Comparison of ENCODE assay signal across 18 cellular contexts in the genomic region with DNA sequence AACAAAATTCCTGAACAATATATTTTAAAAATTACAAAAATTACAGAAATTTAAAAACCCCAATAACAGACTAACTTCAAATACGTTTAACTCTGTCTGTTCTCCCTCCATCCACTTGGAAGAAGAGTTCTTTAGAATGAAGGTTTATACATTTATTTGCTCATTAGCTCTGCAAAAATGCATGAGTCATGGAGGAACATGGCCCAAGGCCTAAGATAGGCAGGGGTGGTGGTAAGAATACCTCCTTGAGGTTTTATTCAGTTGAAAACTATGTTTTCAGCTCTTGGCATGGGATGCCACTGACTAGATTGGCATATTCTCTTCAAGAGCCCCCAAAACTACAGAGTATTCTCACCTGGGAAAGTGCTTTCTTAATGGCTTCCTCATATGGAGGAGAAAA. TPM values are rescaled to one million over a fixed set of nuclear protein-coding genes. Genes with fewer than 3 reads are reported as not detected.
DNase-seq lines count a peak whose midpoint lies in the region; ATAC-seq, FAIRE-seq and TF ChIP-seq lines count a peak whose summit lies in the region.
"Had no signal": no experiment of that assay in that cellular context is flagged by ENCODE, and none has a peak within 500 bp of the region (broad histone marks: within the 10 kb centered on the region; RNA-seq: fewer than 3 reads in every experiment).

No MANE protein-coding gene starts in this region.

- 66 to 86% methylated on average over 1 of the region's 1 CpG for WGBS in pancreas, 2 donors
- WGBS in prostate gland: 81% methylated on average over 1 of the region's 1 CpG

- ATAC-seq in pancreas (no peak), HG03457 (IDR thresholded peaks at IDR 0.05; ENCODE audit: unreplicated experiment) (no peak)
- ATAC-seq: activated CD8-positive, alpha-beta T cell treated with anti-CD3 and anti-CD28 coated beads for 36 hours; stimulated activated memory B cell treated with anti-CD40 and anti-IgM and Interleukin-4, amounts not matched to agents 10 μg/mL and 1 μg/mL and 100 μg/mL, for 72 hours had no signal

- CTCF ChIA-PET in AG04449 (lab: Yijun Ruan, JAX): interaction anchor here (1.0 to 2.3 kb wide), 3 partner anchors 133 to 198 kb away, joined by 4 to 20 read pairs (median 5); a partner anchor contains a TSS
- CTCF ChIA-PET in activated CD4-positive, alpha-beta memory T cell treated with anti-CD3 and anti-CD28 coated beads, Interleukin-2, amount 10 ng/mL, durations not matched to agents 7 days and 5 days (lab: Charles Lee): interaction anchor here (1.3 kb wide), 1 partner anchor 9 kb away, joined by 3 read pairs; a partner anchor contains a TSS

- H3K27me3 ChIP-seq in adipocyte (replicated peaks; ENCODE audit: control insufficient read depth, insufficient read depth, low read length) (no peaks in the 10 kb centered on the region), pancreas (no peaks in the 10 kb centered on the region), prostate gland (replicated peaks; ENCODE audit: insufficient read depth) (no peaks in the 10 kb centered on the region)

- H3K36me3 Mint-ChIP-seq in activated CD4-positive, alpha-beta memory T cell treated with anti-CD3 and anti-CD28 coated beads, Interleukin-2, amount 10 ng/mL, durations not matched to agents 7 days and 5 days (ENCODE audit: low read depth): peaks cover 35% of the 10 kb centered on the region

- no peak overlapping the region for H3K27ac ChIP-seq in pancreas
- H3K27ac ChIP-seq in prostate gland: no peak overlapping the region

- no peaks in the 10 kb centered on the region for H3K9me3 Mint-ChIP-seq in activated CD4-positive, alpha-beta memory T cell treated with anti-CD3 and anti-CD28 coated beads, Interleukin-2, amount 10 ng/mL, durations not matched to agents 7 days and 5 days
- H3K9me3 Mint-ChIP-seq: activated CD8-positive, alpha-beta T cell treated with anti-CD3 and anti-CD28 coated beads for 36 hours; stimulated activated memory B cell treated with anti-CD40 and anti-IgM and Interleukin-4, amounts not matched to agents 10 μg/mL and 1 μg/mL and 100 μg/mL, for 72 hours had no signal

- TF ChIP-seq POLR2A in prostate gland (IDR thresholded peaks at IDR 0.05): no peak

- FAIRE-seq in pancreas (lab: Jason Lieb, UNC): no peak
- FAIRE-seq: small intestine, TTC549 had no signal

- TF ChIP-seq CTCF in AG04449 (IDR thresholded peaks at IDR 0.05; ENCODE audit: insufficient read depth, low read length, missing control alignments) (no peak), fibroblast of the aortic adventitia (IDR thresholded peaks at IDR 0.05; ENCODE audit: insufficient read depth, low read length) (no peak), pancreas (IDR thresholded peaks at IDR 0.05) (no peak), prostate gland (IDR thresholded peaks at IDR 0.05) (no peak)

- POLR2A ChIA-PET in AG04449 (lab: Yijun Ruan, JAX): interaction anchor here (1.1 kb wide), 1 partner anchor 9 kb away, joined by 5 read pairs; a partner anchor contains a TSS
- POLR2A ChIA-PET in activated CD4-positive, alpha-beta memory T cell treated with anti-CD3 and anti-CD28 coated beads, Interleukin-2, amount 10 ng/mL, durations not matched to agents 7 days and 5 days (lab: Charles Lee): no interaction called here

- H3K4me3 ChIP-seq in AG04449 (ENCODE audit: low read depth, low read length): no peak overlapping the region
- no peak overlapping the region for H3K4me3 ChIP-seq in adipocyte (ENCODE audit: low read length)
- H3K4me3 ChIP-seq in fibroblast of the aortic adventitia (ENCODE audit: low read depth, low read length): no peak overlapping the region
- no peak overlapping the region for H3K4me3 ChIP-seq in pancreas
- H3K4me3 ChIP-seq in prostate gland: no peak overlapping the region

- no peaks in the 10 kb centered on the region for H3K27me3 Mint-ChIP-seq in activated CD4-positive, alpha-beta memory T cell treated with anti-CD3 and anti-CD28 coated beads, Interleukin-2, amount 10 ng/mL, durations not matched to agents 7 days and 5 days
- H3K27me3 Mint-ChIP-seq: activated CD8-positive, alpha-beta T cell treated with anti-CD3 and anti-CD28 coated beads for 36 hours; stimulated activated memory B cell treated with anti-CD40 and anti-IgM and Interleukin-4, amounts not matched to agents 10 μg/mL and 1 μg/mL and 100 μg/mL, for 72 hours had no signal

- no peak overlapping the region for H3K4me3 Mint-ChIP-seq in activated CD4-positive, alpha-beta memory T cell treated with anti-CD3 and anti-CD28 coated beads, Interleukin-2, amount 10 ng/mL, durations not matched to agents 7 days and 5 days
- H3K4me3 Mint-ChIP-seq: activated CD8-positive, alpha-beta T cell treated with anti-CD3 and anti-CD28 coated beads for 36 hours; stimulated activated memory B cell treated with anti-CD40 and anti-IgM and Interleukin-4, amounts not matched to agents 10 μg/mL and 1 μg/mL and 100 μg/mL, for 72 hours had no signal

- DNase-seq in AG04449 (ENCODE audit: low read depth, low spot score) (peak; percentile 41), HK-2 (ENCODE audit: unreplicated experiment) (peak; percentile 14), adipocyte (ENCODE audit: low read depth) (peak; percentile 74), fibroblast of the aortic adventitia (ENCODE audit: low read depth) (peak; percentile 59), pancreas (no peak), prostate gland (ENCODE audit: low spot score) (no peak)
- no peak for DNase-seq in activated CD4-positive, alpha-beta memory T cell treated with anti-CD3 and anti-CD28 coated beads, Interleukin-2, amount 10 ng/mL, durations not matched to agents 7 days and 5 days
- DNase-seq: activated CD8-positive, alpha-beta T cell treated with anti-CD3 and anti-CD28 coated beads for 36 hours; amygdala; dermis blood vessel endothelial cell; midbrain; NCI-H1105 treated with DMSO at 0.1 percent for 48 hours; nucleus accumbens; small intestine; trophoblast cell had no signal

- H3K4me1 ChIP-seq in adipocyte (ENCODE audit: control insufficient read depth, insufficient read depth, low read length): peaks cover 8% of the 10 kb centered on the region
- H3K4me1 ChIP-seq in pancreas: no peaks in the 10 kb centered on the region
- no peaks in the 10 kb centered on the region for H3K4me1 ChIP-seq in prostate gland (replicated peaks)

- H3K9me3 ChIP-seq in adipocyte (ENCODE audit: control insufficient read depth, low read length) (no peaks in the 10 kb centered on the region), pancreas (no peaks in the 10 kb centered on the region), prostate gland (no peaks in the 10 kb centered on the region)

- no peaks in the 10 kb centered on the region for H3K4me1 Mint-ChIP-seq in activated CD4-positive, alpha-beta memory T cell treated with anti-CD3 and anti-CD28 coated beads, Interleukin-2, amount 10 ng/mL, durations not matched to agents 7 days and 5 days

- H3K27ac Mint-ChIP-seq in activated CD4-positive, alpha-beta memory T cell treated with anti-CD3 and anti-CD28 coated beads, Interleukin-2, amount 10 ng/mL, durations not matched to agents 7 days and 5 days: no peak overlapping the region
- H3K27ac Mint-ChIP-seq: activated CD8-positive, alpha-beta T cell treated with anti-CD3 and anti-CD28 coated beads for 36 hours; stimulated activated memory B cell treated with anti-CD40 and anti-IgM and Interleukin-4, amounts not matched to agents 10 μg/mL and 1 μg/mL and 100 μg/mL, for 72 hours had no signal

- H3K36me3 ChIP-seq in adipocyte (ENCODE audit: control insufficient read depth, insufficient read depth, low read length, severe bottlenecking) (peaks cover 57% of the 10 kb centered on the region), pancreas (peaks cover 0 to 3% (median 0%) of the 10 kb centered on the region in 3 donors), prostate gland (no peaks in the 10 kb centered on the region)

- H3K9ac ChIP-seq in adipocyte (ENCODE audit: low read length): peak overlapping the region; percentile 9

- intact Hi-C loops in pancreas (cut with DNase I): loop anchor here in 2 of 3 donors (10.0 kb wide), 2 partner anchors 134 to 144 kb away; no protein-coding TSS in a partner anchor
- intact Hi-C loops in prostate gland (cut with DNase I): no loop called here

RNA-seq across cellular contexts. Expression of a gene that starts 8.8 kb away (rescaled TPM):
- total RNA-seq in fibroblast of the aortic adventitia (ENCODE audit: low replicate concordance) (0.81 TPM in 1 of 2 replicates, not detected in the other), pancreas (under 1 TPM in 5 of 6 donors, not detected in 1; 0.08 to 0.19 (median 0.14) TPM), prostate gland (under 1 TPM in 1 of 2 donors, not detected in 1; 0.23 TPM)
- polyA plus RNA-seq in pancreas: under 1 TPM; 0.23 to 0.94 TPM
- total RNA-seq in activated CD4-positive, alpha-beta memory T cell treated with anti-CD3 and anti-CD28 coated beads, Interleukin-2, amount 10 ng/mL, durations not matched to agents 7 days and 5 days: under 1 TPM; 0.28 to 0.30 TPM

RNA-seq across cellular contexts. Expression of a gene that starts 9.1 kb away (rescaled TPM):
- total RNA-seq in fibroblast of the aortic adventitia (ENCODE audit: low replicate concordance): 10.0 and 36.2 TPM in 2 replicates
- 10 to 100 TPM in 2 of 6 donors, 1 to 10 TPM in 4; 4.4 to 13.8 (median 7.2) TPM for total RNA-seq in pancreas
- polyA plus RNA-seq in pancreas: 10 to 100 TPM in 1 of 2 donors, 1 to 10 TPM in 1; 3.2 to 11.6 TPM
- 10 to 100 TPM; 17.1 to 44.0 TPM for total RNA-seq in prostate gland
- 10 to 100 TPM; 15.6 TPM for total RNA-seq in activated CD4-positive, alpha-beta memory T cell treated with anti-CD3 and anti-CD28 coated beads, Interleukin-2, amount 10 ng/mL, durations not matched to agents 7 days and 5 days

RNA-seq across cellular contexts. Expression of a gene that starts 22.1 kb away (rescaled TPM):
- total RNA-seq in fibroblast of the aortic adventitia (ENCODE audit: low replicate concordance) (21.7 and 22.3 TPM in 2 replicates), pancreas (1 to 10 TPM; 3.0 to 4.3 (median 3.6) TPM), prostate gland (10 to 100 TPM in 1 of 2 donors, 1 to 10 TPM in 1; 8.1 to 16.6 TPM)
- 1 to 10 TPM; 1.2 to 1.5 TPM for polyA plus RNA-seq in pancreas
- under 1 TPM; 0.10 to 0.48 TPM for total RNA-seq in activated CD4-positive, alpha-beta memory T cell treated with anti-CD3 and anti-CD28 coated beads, Interleukin-2, amount 10 ng/mL, durations not matched to agents 7 days and 5 days

Comparison
In these comparisons a context has a peak if more than half of its experiments do, and no peak if none do; other contexts are left out.
1. DNase-seq: peak in AG04449 (single experiment), HK-2 (single experiment), adipocyte (single experiment) and fibroblast of the aortic adventitia (single experiment); none in pancreas (0 of 6), prostate gland (single experiment) and activated CD4-positive, alpha-beta memory T cell treated with anti-CD3 and anti-CD28 coated beads, Interleukin-2, amount 10 ng/mL, durations not matched to agents 7 days and 5 days (single experiment).